ENCODE assay signal across 23 cellular contexts in the genomic region with DNA sequence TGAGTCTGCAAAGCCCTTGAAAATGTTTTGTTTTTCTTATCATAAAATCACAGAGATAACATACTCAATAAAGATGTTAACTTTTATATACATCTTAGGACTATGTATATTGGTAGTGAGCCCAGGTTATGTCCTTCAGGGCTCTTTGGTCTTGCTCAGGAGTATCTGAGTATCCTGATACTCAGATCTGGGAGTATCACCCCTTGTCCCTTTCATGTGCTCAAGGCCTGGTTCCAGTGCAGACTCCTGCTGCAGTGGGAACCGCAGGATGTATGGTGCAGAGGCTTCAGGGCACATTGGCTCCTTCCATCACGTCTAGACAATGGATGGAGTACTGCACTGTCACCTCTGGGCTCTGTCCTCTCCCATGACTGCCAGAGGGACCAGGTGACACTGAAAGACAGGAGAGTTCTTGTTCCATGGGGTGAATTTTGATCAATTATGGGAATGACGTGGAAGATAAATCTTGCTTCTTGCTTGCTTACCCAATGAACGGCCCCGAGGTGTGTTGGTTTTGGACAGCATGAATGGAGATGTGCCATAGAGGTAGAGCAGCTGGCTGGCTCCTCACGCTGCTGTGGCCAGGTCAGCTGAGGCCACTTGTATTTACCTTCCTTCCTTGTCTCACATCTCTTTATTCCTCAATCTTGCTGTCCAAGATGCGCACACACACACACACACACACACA.
"Had no signal": no experiment of that assay in that cellular context is flagged by ENCODE, and none has a peak within 500 bp of the region (broad histone marks: within the 10 kb centered on the region; RNA-seq: fewer than 3 reads in every experiment).

No MANE protein-coding gene starts in this region.

- H3K4me3 Mint-ChIP-seq: activated CD4-positive, alpha-beta T cell treated with anti-CD3 and anti-CD28 coated beads, Interleukin-2, amount 10 ng/mL, durations not matched to agents 7 days and 5 days; activated naive CD4-positive, alpha-beta T cell treated with anti-CD3 and anti-CD28 coated beads for 36 hours; activated T-cell treated with anti-CD3 and anti-CD28 coated beads, Interleukin-2, amount 50 U/mL, for 4 hours; dendritic cell treated with granulocyte-macrophage colony-stimulating factor and Interleukin-4, amounts not matched to agents 40 ng/mL and 50 ng/mL, for 4 days; stimulated activated memory B cell treated with anti-CD40 and anti-IgM and Interleukin-4, amounts not matched to agents 10 μg/mL and 1 μg/mL and 100 μg/mL, for 72 hours had no signal

- H3K27me3 Mint-ChIP-seq: activated CD4-positive, alpha-beta T cell treated with anti-CD3 and anti-CD28 coated beads, Interleukin-2, amount 10 ng/mL, durations not matched to agents 7 days and 5 days; stimulated activated memory B cell treated with anti-CD40 and anti-IgM and Interleukin-4, amounts not matched to agents 10 μg/mL and 1 μg/mL and 100 μg/mL, for 72 hours had no signal

- H3K9me3 Mint-ChIP-seq: activated CD4-positive, alpha-beta T cell treated with anti-CD3 and anti-CD28 coated beads, Interleukin-2, amount 10 ng/mL, durations not matched to agents 7 days and 5 days; stimulated activated memory B cell treated with anti-CD40 and anti-IgM and Interleukin-4, amounts not matched to agents 10 μg/mL and 1 μg/mL and 100 μg/mL, for 72 hours had no signal

- H3K4me1 Mint-ChIP-seq: activated CD4-positive, alpha-beta T cell treated with anti-CD3 and anti-CD28 coated beads, Interleukin-2, amount 10 ng/mL, durations not matched to agents 7 days and 5 days; naive thymus-derived CD8-positive, alpha-beta T cell; stimulated activated memory B cell treated with anti-CD40 and anti-IgM and Interleukin-4, amounts not matched to agents 10 μg/mL and 1 μg/mL and 100 μg/mL, for 72 hours had no signal

- H3K27ac Mint-ChIP-seq: activated CD4-positive, alpha-beta T cell treated with anti-CD3 and anti-CD28 coated beads, Interleukin-2, amount 10 ng/mL, durations not matched to agents 7 days and 5 days; activated naive CD4-positive, alpha-beta T cell treated with anti-CD3 and anti-CD28 coated beads for 36 hours; dendritic cell treated with granulocyte-macrophage colony-stimulating factor and Interleukin-4, amounts not matched to agents 40 ng/mL and 50 ng/mL, for 4 days; naive thymus-derived CD8-positive, alpha-beta T cell; stimulated activated memory B cell treated with anti-CD40 and anti-IgM and Interleukin-4, amounts not matched to agents 10 μg/mL and 1 μg/mL and 100 μg/mL, for 72 hours had no signal

- H3K27me3 ChIP-seq: esophagus muscularis mucosa, gastroesophageal sphincter, heart left ventricle, neutrophil, pancreas, spleen, testis, upper lobe of left lung had no signal

- H3K4me1 ChIP-seq: esophagus muscularis mucosa, gastroesophageal sphincter, pancreas, spleen, testis had no signal

- H3K36me3 ChIP-seq: esophagus muscularis mucosa, gastroesophageal sphincter, heart left ventricle, left ventricle myocardium inferior, neutrophil, pancreas, spleen, upper lobe of left lung had no signal

- ATAC-seq: activated CD4-positive, CD25-positive, alpha-beta regulatory T cell treated with anti-CD3 and anti-CD28 coated beads, Interleukin-2, amount 50 U/mL, for 24 hours; activated T-cell treated with anti-CD3 and anti-CD28 coated beads, Interleukin-2, amount 50 U/mL, for 4 hours; gastroesophageal sphincter; naive thymus-derived CD8-positive, alpha-beta T cell; stimulated activated memory B cell treated with anti-CD40 and anti-IgM and Interleukin-4, amounts not matched to agents 10 μg/mL and 1 μg/mL and 100 μg/mL, for 72 hours had no signal

- H3K4me3 ChIP-seq: esophagus muscularis mucosa, gastroesophageal sphincter, heart left ventricle, left ventricle myocardium inferior, pancreas, spleen, testis, upper lobe of left lung had no signal

- H3K36me3 Mint-ChIP-seq: naive thymus-derived CD8-positive, alpha-beta T cell had no signal

- H3K9me3 ChIP-seq: esophagus muscularis mucosa, gastroesophageal sphincter, neutrophil, pancreas, spleen, testis, upper lobe of left lung had no signal

- DNase-seq: activated CD4-positive, alpha-beta T cell treated with anti-CD3 and anti-CD28 coated beads, Interleukin-2, amount 10 ng/mL, durations not matched to agents 7 days and 5 days; activated CD8-positive, alpha-beta memory T cell treated with anti-CD3 and anti-CD28 coated beads, Interleukin-2, amount 50 U/mL, for 4 hours; activated naive CD4-positive, alpha-beta T cell treated with anti-CD3 and anti-CD28 coated beads for 36 hours; activated T-cell treated with anti-CD3 and anti-CD28 coated beads, Interleukin-2, amount 50 U/mL, for 4 hours; aorta; effector CD8-positive, alpha-beta T cell; heart left ventricle; left ventricle myocardium inferior; mesenchymal stem cell; naive thymus-derived CD8-positive, alpha-beta T cell; spleen; stimulated activated CD4-positive, alpha-beta T cell treated with anti-CD3 and anti-CD28 coated beads, Interleukin-4, amount 100 ng/mL, for 4 hours; T-helper 1 cell; T-helper 9 cell; testis had no signal

- H3K27ac ChIP-seq: esophagus muscularis mucosa, gastroesophageal sphincter, heart left ventricle, left ventricle myocardium inferior, neutrophil, pancreas, spleen, testis, upper lobe of left lung had no signal
